Comparison of ENCODE assay signal across 15 cellular contexts in the genomic region with DNA sequence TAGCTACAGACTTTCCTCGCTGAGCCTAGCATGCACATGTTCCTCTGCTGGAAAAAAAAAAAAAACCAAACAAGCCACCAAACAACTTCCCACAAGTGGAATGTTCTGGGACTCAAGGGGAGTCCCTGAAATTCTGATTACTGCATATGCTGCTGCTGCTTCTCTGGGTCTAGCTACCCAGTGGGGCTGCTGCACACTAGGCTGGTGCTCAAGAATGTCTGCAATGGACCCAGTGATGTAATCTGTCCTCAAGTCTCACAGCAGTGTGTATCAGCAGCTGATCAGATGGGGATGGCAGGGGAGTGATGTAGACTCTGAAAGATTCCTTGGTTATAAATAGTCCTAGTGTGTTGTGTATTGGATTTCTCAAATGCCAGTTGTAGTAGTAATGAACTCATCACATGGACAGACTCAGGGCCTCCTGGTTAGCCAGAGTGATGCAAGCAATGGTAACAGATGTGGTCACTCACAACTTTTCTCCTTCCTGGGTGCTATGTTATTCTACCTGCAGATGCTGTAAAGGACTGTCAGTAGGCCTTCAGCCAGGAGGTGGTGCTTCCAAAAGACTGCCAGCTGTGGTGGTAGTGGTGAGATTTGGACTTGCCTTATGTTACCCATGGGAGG. TPM values are rescaled to one million over a fixed set of nuclear protein-coding genes. Genes with fewer than 3 reads are reported as not detected.
"Had no signal": no experiment of that assay in that cellular context is flagged by ENCODE, and none has a peak within 500 bp of the region (broad histone marks: within the 10 kb centered on the region; RNA-seq: fewer than 3 reads in every experiment).

No MANE protein-coding gene starts in this region.

RNA-seq across cellular contexts. Expression of a gene that starts 29.6 kb away (rescaled TPM):
- total RNA-seq: dermis microvascular lymphatic vessel endothelial cell, temporal lobe had no signal

RNA-seq across cellular contexts. Expression of a gene that starts 41.0 kb away (rescaled TPM):
- total RNA-seq: activated CD4-positive, alpha-beta memory T cell treated with anti-CD3 and anti-CD28 coated beads, Interleukin-2, amount 10 ng/mL, durations not matched to agents 7 days and 5 days; activated CD4-positive, alpha-beta T cell treated with anti-CD3 and anti-CD28 coated beads for 36 hours; activated naive CD8-positive, alpha-beta T cell treated with anti-CD3 and anti-CD28 coated beads, Interleukin-2, amount 10 ng/mL, durations not matched to agents 7 days and 5 days; endodermal cell; esophagus mucosa; lung microvascular endothelial cell; mucosa of descending colon; natural killer cell treated with Interleukin-12 subunit alpha and Interleukin-12 subunit beta and Interleukin-15 and Interleukin-18, amount 100 ng/mL, for 72 hours; occipital lobe; prostate gland; sigmoid colon; temporal lobe; upper lobe of right lung had no signal
- polyA plus RNA-seq: immature natural killer cell, sigmoid colon had no signal
